Comparison of ENCODE assay signal across 23 cellular contexts in genomic region chr15:83855956-83856355, GRCh38.
DNase-seq lines count a peak whose midpoint lies in the region; ATAC-seq and TF ChIP-seq lines count a peak whose summit lies in the region.
"Had no signal": no experiment of that assay in that cellular context is flagged by ENCODE, and none has a peak within 500 bp of the region (broad histone marks: within the 10 kb centered on the region; RNA-seq: fewer than 3 reads in every experiment).

No MANE protein-coding gene starts in this region.

- ATAC-seq in PC-3: no peak
- ATAC-seq: HCT116, Panc1 had no signal

- H3K4me1 ChIP-seq in mammary epithelial cell (ENCODE audit: insufficient read depth, low read length): peaks cover 25% of the 10 kb centered on the region
- peaks cover 32% of the 10 kb centered on the region for H3K4me1 ChIP-seq in PC-3 (ENCODE audit: insufficient read depth, low read length)
- peaks cover 0 to 62% (median 40%) of the 10 kb centered on the region in 4 donors for H3K4me1 ChIP-seq in sigmoid colon
- H3K4me1 ChIP-seq: BLaER1 had no signal

- TF ChIP-seq EP300 in sigmoid colon (IDR thresholded peaks at IDR 0.05): no peak

- dilution Hi-C loops in mammary epithelial cell (cut with HindIII; ENCODE audit: low sequenced_read_pairs): no loop called here

- CTCF ChIA-PET in mammary epithelial cell (lab: Charles Lee; ENCODE audit: low non-redundant PET): no interaction called here
- CTCF ChIA-PET in MCF 10A (lab: Yijun Ruan, JAX): interaction anchor here (0.6 to 0.7 kb wide), 3 partner anchors 12 to 209 kb away, joined by 3 read pairs; no protein-coding TSS in a partner anchor
- CTCF ChIA-PET in PC-3 (lab: Charles Lee): no interaction called here
- CTCF ChIA-PET in HEK293T (lab: Yijun Ruan, JAX): interaction anchor here (0.6 kb wide), 1 partner anchor 44 kb away, joined by 4 read pairs; no protein-coding TSS in a partner anchor

- H3K36me3 ChIP-seq in mammary epithelial cell (ENCODE audit: insufficient read depth, low read length) (no peaks in the 10 kb centered on the region), PC-3 (ENCODE audit: low read depth, low read length) (no peaks in the 10 kb centered on the region), sigmoid colon (peaks cover 0 to 5% (median 0%) of the 10 kb centered on the region in 4 donors)
- H3K36me3 ChIP-seq: BLaER1 had no signal

- H3K4me3 ChIP-seq in mammary epithelial cell (replicated peaks in 1 of 3; ENCODE audit: insufficient read depth in 1 of 3, low read depth in 2 of 3, low read length in 3 of 3) (no peak overlapping the region), PC-3 (ENCODE audit: low read length) (no peak overlapping the region), epithelial cell of esophagus (ENCODE audit: low read length) (no peak overlapping the region), sigmoid colon (no peak overlapping the region)
- H3K4me3 ChIP-seq: BLaER1 had no signal

- no peak overlapping the region for H3K27ac Mint-ChIP-seq in MCF 10A (ENCODE audit: low read depth, unreplicated experiment)
- no peak overlapping the region for H3K27ac Mint-ChIP-seq in type B pancreatic cell
- H3K27ac Mint-ChIP-seq: CD4-positive, alpha-beta memory T cell had no signal

- TF ChIP-seq CTCF in mammary epithelial cell (conservative IDR thresholded peaks at IDR 0.05 in 1 of 2, IDR thresholded peaks at IDR 0.05 in 1 of 2; ENCODE audit: extremely low read depth in 1 of 2, insufficient read depth in 1 of 2, low read depth in 1 of 2, low read length in 2 of 2): no peak
- TF ChIP-seq CTCF in MCF 10A (IDR thresholded peaks at IDR 0.05; ENCODE audit: unreplicated experiment): no peak
- no peak for TF ChIP-seq CTCF in PC-3 (conservative IDR thresholded peaks at IDR 0.05; ENCODE audit: low read depth, low read length)
- no peak for TF ChIP-seq CTCF in epithelial cell of esophagus (IDR thresholded peaks at IDR 0.05; ENCODE audit: insufficient read depth, low read depth, low read length, missing control alignments)
- no peak for TF ChIP-seq CTCF in sigmoid colon (IDR thresholded peaks at IDR 0.05)
- no peak for TF ChIP-seq CTCF in type B pancreatic cell (conservative IDR thresholded peaks at IDR 0.05)

- DNase-seq in mammary epithelial cell: peak; percentile 35
- no peak for DNase-seq in MCF 10A (ENCODE audit: unreplicated experiment)
- DNase-seq in PC-3: no peak
- peak; percentile 43 for DNase-seq in epithelial cell of esophagus (ENCODE audit: low read depth)
- DNase-seq in sigmoid colon: no peak
- DNase-seq in type B pancreatic cell (ENCODE audit: extremely low spot score, unreplicated experiment): no peak
- DNase-seq in HEK293T (ENCODE audit: extremely low spot score): no peak
- no peak for DNase-seq in DMS79 (lab: John Stamatoyannopoulos, UW)
- DNase-seq: ACHN; CD4-positive, alpha-beta memory T cell; DMS153; GDM1; GOT3; NCI-H1105; NCI-H510A treated with DMSO at 0.1 percent for 48 hours; NCI-H774; NK-92 treated with Interleukin-12 subunit alpha and Interleukin-12 subunit beta, amount 100 ng/mL, for 24 hours; Right ventricle myocardium superior had no signal

- no peaks in the 10 kb centered on the region for H3K9me3 ChIP-seq in mammary epithelial cell (replicated peaks; ENCODE audit: insufficient read depth, low read length)
- H3K9me3 ChIP-seq in PC-3 (ENCODE audit: low read length): no peaks in the 10 kb centered on the region
- H3K9me3 ChIP-seq in sigmoid colon: no peaks in the 10 kb centered on the region
- H3K9me3 ChIP-seq: BLaER1 had no signal

- H3K27me3 Mint-ChIP-seq in MCF 10A (ENCODE audit: insufficient read depth, unreplicated experiment) (no peaks in the 10 kb centered on the region), type B pancreatic cell (peaks cover 7% of the 10 kb centered on the region)

- H3K27ac ChIP-seq in mammary epithelial cell (ENCODE audit: insufficient read depth, low read depth, low read length) (peak overlapping the region; percentile 97), PC-3 (ENCODE audit: low read length) (peak overlapping the region; percentile 53), sigmoid colon (peak overlapping the region in 3 of 4 donors; percentile 24 to 75 (median 61))
- H3K27ac ChIP-seq: 22Rv1, BLaER1, KMS-11 had no signal

- H3K79me2 ChIP-seq in mammary epithelial cell (ENCODE audit: insufficient read depth, low read length) (no peaks in the 10 kb centered on the region), PC-3 (ENCODE audit: low read length) (no peaks in the 10 kb centered on the region)

- TF ChIP-seq POLR2A in sigmoid colon (IDR thresholded peaks at IDR 0.05): no peak

- BruUV-seq in mammary epithelial cell (replicated peaks; lab: Mats Ljungman, UMichigan): no TSS peak
- BruUV-seq in MCF 10A (replicated peaks; lab: Mats Ljungman, UMichigan): no TSS peak
- BruUV-seq in PC-3 (replicated peaks; lab: Mats Ljungman, UMichigan): no TSS peak

- H3F3A ChIP-seq in PC-3 (ENCODE audit: low read length, unreplicated experiment): no peaks in the 10 kb centered on the region

- H3K9me3 Mint-ChIP-seq in MCF 10A (ENCODE audit: unreplicated experiment) (no peaks in the 10 kb centered on the region), type B pancreatic cell (no peaks in the 10 kb centered on the region)

- H3K9ac ChIP-seq in mammary epithelial cell (ENCODE audit: insufficient read depth, low read length): no peak overlapping the region
- H3K9ac ChIP-seq in PC-3 (ENCODE audit: low read length): no peak overlapping the region
- H3K9ac ChIP-seq: BLaER1, KMS-11 had no signal

- H3K36me3 Mint-ChIP-seq in MCF 10A (ENCODE audit: insufficient read depth, unreplicated experiment) (no peaks in the 10 kb centered on the region), type B pancreatic cell (no peaks in the 10 kb centered on the region)
- H3K36me3 Mint-ChIP-seq: CD4-positive, alpha-beta memory T cell had no signal

- no peaks in the 10 kb centered on the region for H3K9me2 ChIP-seq in PC-3 (replicated peaks; ENCODE audit: low read length)

- H2AFZ ChIP-seq in mammary epithelial cell (ENCODE audit: low read depth, low read length) (no peak overlapping the region), PC-3 (ENCODE audit: low read length) (no peak overlapping the region)

- intact Hi-C loops in mammary epithelial cell (cut with micrococcal nuclease) (loop anchor here (2.0 kb wide), 1 partner anchor 123 kb away; no protein-coding TSS in a partner anchor), MCF 10A (cut with micrococcal nuclease) (no loop called here), PC-3 (cut with micrococcal nuclease) (no loop called here), sigmoid colon (cut with DNase I) (no loop called here)

- no peaks in the 10 kb centered on the region for H3K27me3 ChIP-seq in mammary epithelial cell (ENCODE audit: insufficient read depth, low read length)
- no peaks in the 10 kb centered on the region for H3K27me3 ChIP-seq in PC-3 (ENCODE audit: low read length)
- no peaks in the 10 kb centered on the region for H3K27me3 ChIP-seq in sigmoid colon
- H3K27me3 ChIP-seq: BLaER1 had no signal

- in situ Hi-C loops in mammary epithelial cell (cut with MboI; ENCODE audit: low sequenced_read_pairs in 2 of 2): no loop called here

- H4K20me1 ChIP-seq in mammary epithelial cell (ENCODE audit: insufficient read depth, low read length): no peaks in the 10 kb centered on the region
- no peaks in the 10 kb centered on the region for H4K20me1 ChIP-seq in PC-3 (ENCODE audit: low read length)
- H4K20me1 ChIP-seq: BLaER1 had no signal

- H3K4me3 Mint-ChIP-seq in MCF 10A (ENCODE audit: unreplicated experiment) (no peak overlapping the region), type B pancreatic cell (no peak overlapping the region)
- H3K4me3 Mint-ChIP-seq: CD4-positive, alpha-beta memory T cell had no signal

- H3K4me1 Mint-ChIP-seq in MCF 10A (ENCODE audit: insufficient read depth, unreplicated experiment) (peaks cover 22% of the 10 kb centered on the region), type B pancreatic cell (ENCODE audit: unreplicated experiment) (no peaks in the 10 kb centered on the region)
- H3K4me1 Mint-ChIP-seq: CD4-positive, alpha-beta memory T cell had no signal

- H3K4me2 ChIP-seq in mammary epithelial cell (ENCODE audit: insufficient read depth, low read depth, low read length): no peak overlapping the region
- H3K4me2 ChIP-seq in PC-3 (ENCODE audit: low read length): no peak overlapping the region
- H3K4me2 ChIP-seq: BLaER1, KMS-11 had no signal

- 86% methylated on average over 1 of the region's 1 CpG for WGBS in mammary epithelial cell (ENCODE audit: low coverage, missing lambda C conversion rate)
- 52 to 66% methylated on average over 1 of the region's 1 CpG for WGBS in sigmoid colon, 2 donors

- POLR2A ChIA-PET in MCF 10A (lab: Yijun Ruan, JAX) (interaction anchor here (0.9 to 1.5 kb wide), 2 partner anchors 11 to 53 kb away, joined by 3 to 5 read pairs; no protein-coding TSS in a partner anchor), PC-3 (lab: Charles Lee; ENCODE audit: unreplicated experiment) (no interaction called here), HEK293T (lab: Yijun Ruan, JAX) (no interaction called here)

TF ChIP-seq in HEK293T, 16 proteins besides CTCF, POLR2A, EP300 and RAD21:
- no peak for TF ChIP-seq FOXM1 (IDR thresholded peaks at IDR 0.05; ENCODE audit: borderline replicate concordance)
- TF ChIP-seq SP1 (IDR thresholded peaks at IDR 0.05): no peak
- no peak for TF ChIP-seq PKNOX1 (IDR thresholded peaks at IDR 0.05)
- TF ChIP-seq SUZ12 (IDR thresholded peaks at IDR 0.05): no peak
- TF ChIP-seq BHLHE40 (IDR thresholded peaks at IDR 0.05; ENCODE audit: borderline replicate concordance): no peak
- TF ChIP-seq ARNT (IDR thresholded peaks at IDR 0.05): no peak
- no peak for TF ChIP-seq ZNF384 (IDR thresholded peaks at IDR 0.05)
- TF ChIP-seq L3MBTL2 (conservative IDR thresholded peaks at IDR 0.05): no peak
- no peak for TF ChIP-seq HDGF (IDR thresholded peaks at IDR 0.05; ENCODE audit: borderline replicate concordance)
- TF ChIP-seq FOXA1 (IDR thresholded peaks at IDR 0.05): no peak
- TF ChIP-seq LEF1 (IDR thresholded peaks at IDR 0.05; ENCODE audit: borderline replicate concordance): no peak
- TF ChIP-seq FOXK2 (IDR thresholded peaks at IDR 0.05): no peak
- no peak for TF ChIP-seq NFRKB (IDR thresholded peaks at IDR 0.05)
TF ChIP-seq in HEK293T: peak in this region for 0.

Comparison
In these comparisons a context has a peak if more than half of its experiments do, and no peak if none do; other contexts are left out.
1. DNase-seq: peak in mammary epithelial cell (single experiment) and epithelial cell of esophagus (single experiment); none in MCF 10A (single experiment), PC-3 (single experiment), sigmoid colon (single experiment), type B pancreatic cell (single experiment), HEK293T (single experiment) and DMS79 (single experiment).
2. CTCF ChIA-PET loops: an anchor here in MCF 10A (0.6 to 0.7 kb wide) and HEK293T (0.6 kb wide); none called in mammary epithelial cell and PC-3.
3. Peak in every context shown above with its lines, with median percentiles within 50 percentile points of each other: H3K27ac ChIP-seq.